20 cellular contexts compared by ENCODE assay signal in the genomic region with DNA sequence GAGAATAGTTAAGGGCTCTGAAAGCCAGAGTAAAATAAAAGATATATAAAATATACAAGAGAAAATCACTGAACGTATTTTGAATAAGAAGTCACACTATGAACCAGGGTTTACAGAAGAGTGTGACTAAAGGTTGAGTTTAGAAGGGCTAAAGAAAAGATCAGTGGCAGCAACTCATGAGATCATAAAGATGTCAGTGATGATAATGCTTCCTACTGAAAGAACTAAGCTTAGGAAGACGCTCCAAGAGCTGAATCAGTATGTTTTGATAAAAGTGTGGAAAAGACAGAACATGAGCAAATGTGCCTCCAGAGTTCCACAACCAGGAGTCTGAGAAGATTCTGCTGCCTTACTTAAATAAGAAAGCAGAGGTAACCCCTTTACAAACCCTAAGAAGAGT.
"Had no signal": no experiment of that assay in that cellular context is flagged by ENCODE, and none has a peak within 500 bp of the region (broad histone marks: within the 10 kb centered on the region; RNA-seq: fewer than 3 reads in every experiment).

No MANE protein-coding gene starts in this region.

- DNase-seq: Karpas-422, KBM-7, MG63, NCI-H1092, NCI-H1105 treated with DMSO at 0.1 percent for 48 hours, NCI-H1417 treated with DMSO at 0.1 percent for 48 hours, NCI-H146, NCI-H187, NCI-H2029, NCI-H2171 treated with DMSO at 0.1 percent for 48 hours, NCI-H524, NCI-H774, PC-3, SHP77, SK-N-SH, SW 1271, T-cell had no signal

- H3K36me3 ChIP-seq: MG63 had no signal

- H3K4me2 ChIP-seq: SK-N-SH had no signal

- H3K9me2 ChIP-seq: SK-N-SH had no signal

- H3K9ac ChIP-seq: SK-N-SH had no signal

- H3K4me3 ChIP-seq: MG63 had no signal

- ATAC-seq: Panc1, PC-3, T-cell had no signal

- H3K9me3 ChIP-seq: MG63, SK-N-SH had no signal

- H3K27ac ChIP-seq: HL-60, RWPE1 had no signal

- H3K27me3 ChIP-seq: MG63 had no signal
